In the genomic region with DNA sequence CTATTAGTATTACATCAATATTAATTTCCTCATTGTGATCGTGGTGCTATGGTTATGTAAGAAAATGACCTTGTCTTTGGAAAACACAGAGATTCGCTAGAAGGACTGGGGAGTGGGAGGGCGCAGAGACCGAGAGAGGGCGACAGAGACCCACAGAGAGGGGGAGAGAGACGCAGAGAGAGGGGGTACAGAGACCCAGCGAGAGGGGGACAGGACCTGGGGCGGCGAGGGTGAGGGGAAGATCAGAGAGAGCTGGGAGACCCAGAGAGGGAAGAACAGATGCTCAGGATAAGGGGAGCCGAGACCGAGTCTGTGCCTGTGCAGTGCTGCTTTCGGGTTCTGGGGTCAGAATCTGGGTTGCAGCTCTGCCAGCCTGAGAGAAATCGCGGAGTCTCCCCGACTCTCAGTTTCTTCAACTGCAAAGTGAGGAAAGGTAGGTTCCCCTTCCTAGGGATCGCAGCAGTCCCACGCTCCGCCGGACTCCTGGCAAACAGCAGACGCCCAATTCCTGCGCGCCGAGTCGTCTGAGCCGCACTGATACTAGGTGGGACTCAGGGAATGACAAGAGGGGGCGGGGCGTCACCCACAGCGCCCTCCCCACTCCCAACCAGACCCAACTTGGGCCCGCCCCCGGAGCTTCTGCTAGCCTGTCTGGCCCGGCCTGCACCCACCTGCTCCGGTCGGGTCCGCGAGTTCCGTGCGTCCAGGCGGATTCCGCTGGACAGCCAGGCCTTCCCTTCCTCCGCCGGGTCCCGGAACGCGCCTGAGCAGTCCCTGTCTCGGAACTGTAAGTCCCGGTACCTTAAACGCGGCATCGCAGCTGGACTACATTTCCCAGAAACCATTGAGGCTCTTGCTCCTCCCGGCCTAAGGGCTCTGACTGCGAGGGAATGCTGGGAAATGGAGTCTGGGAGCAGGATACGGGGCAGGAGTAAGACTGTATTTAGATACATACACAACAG, we compare ENCODE assay signal across 8 cellular contexts. TPM values are rescaled to one million over a fixed set of nuclear protein-coding genes. Genes with fewer than 3 reads are reported as not detected.
DNase-seq lines count a peak whose midpoint lies in the region; ATAC-seq and TF ChIP-seq lines count a peak whose summit lies in the region.

No MANE protein-coding gene starts in this region.

- peak; percentile 82 for DNase-seq in AG09319 (ENCODE audit: extremely low read depth, low read depth)
- peak; percentile 20 for DNase-seq in HCEC 1CT
- peak; percentile 83 to 90 for DNase-seq in NCI-H446 (lab: John Stamatoyannopoulos, UW)
- peak; percentile 53 to 66 for DNase-seq in activated CD4-positive, alpha-beta T cell treated with anti-CD3 and anti-CD28 coated beads, Interleukin-2, amount 50 U/mL, for 24 hours (ENCODE audit: low read depth in 1 of 2, low spot score in 1 of 2)
- DNase-seq in dedifferentiated amniotic fluid mesenchymal stem cell (ENCODE audit: extremely low spot score): peak; percentile 86
- peak; percentile 89 for DNase-seq in left lobe of liver (ENCODE audit: low spot score)
- peak; percentile 48 to 63 for DNase-seq in stimulated activated CD4-positive, alpha-beta T cell treated with anti-CD3 and anti-CD28 coated beads, Interleukin-1b, Interleukin-23, amount 100 ng/mL, for 4 hours (ENCODE audit: low read depth in 2 of 2)

- peak; percentile 50 for TF ChIP-seq CTCF in AG09319 (IDR thresholded peaks at IDR 0.05; ENCODE audit: low read depth, low read length)

- peak; percentile 96 for ATAC-seq in left lobe of liver
- ATAC-seq in GM21528 (IDR thresholded peaks at IDR 0.05; ENCODE audit: low FRiP score, unreplicated experiment): no peak

RNA-seq across cellular contexts. Expression of a gene that starts 15.3 kb away (rescaled TPM):
- total RNA-seq in left lobe of liver: not detected

RNA-seq across cellular contexts. Expression of a gene that starts 55.7 kb away (rescaled TPM):
- total RNA-seq in left lobe of liver: 70.5 TPM

Comparison
In these comparisons a context has a peak if more than half of its experiments do, and no peak if none do; other contexts are left out.
1. DNase-seq: peak in every context shown above with its lines; median percentile 89 in left lobe of liver; 86 in NCI-H446; 86 in dedifferentiated amniotic fluid mesenchymal stem cell; 82 in AG09319; 60 in activated CD4-positive, alpha-beta T cell treated with anti-CD3 and anti-CD28 coated beads, Interleukin-2, amount 50 U/mL, for 24 hours; 56 in stimulated activated CD4-positive, alpha-beta T cell treated with anti-CD3 and anti-CD28 coated beads, Interleukin-1b, Interleukin-23, amount 100 ng/mL, for 4 hours; 20 in HCEC 1CT.